8 cellular contexts compared by ENCODE assay signal in genomic region chr21:36330904-36331303, GRCh38. TPM values are rescaled to one million over a fixed set of nuclear protein-coding genes. Genes with fewer than 3 reads are reported as not detected.
DNase-seq lines count a peak whose midpoint lies in the region; ATAC-seq and TF ChIP-seq lines count a peak whose summit lies in the region.

No MANE protein-coding gene starts in this region.

- H3K4me1 ChIP-seq in effector memory CD4-positive, alpha-beta T cell (ENCODE audit: control insufficient read depth, insufficient read depth, low read length, poor library complexity, severe bottlenecking), result peaks cover 20% of the 10 kb centered on the region
- peaks cover 32% of the 10 kb centered on the region for H3K4me1 ChIP-seq in upper lobe of right lung

- no peak overlapping the region for H3K27ac ChIP-seq in WERI-Rb-1
- H3K27ac ChIP-seq in effector memory CD4-positive, alpha-beta T cell (ENCODE audit: insufficient read depth, low read length, poor library complexity, severe bottlenecking), result no peak overlapping the region
- H3K27ac ChIP-seq in upper lobe of right lung, result no peak overlapping the region

- H3K27me3 ChIP-seq in WERI-Rb-1 (ENCODE audit: insufficient read depth, low read depth, severe bottlenecking) (no peaks in the 10 kb centered on the region), upper lobe of right lung (no peaks in the 10 kb centered on the region)
- H3K27me3 ChIP-seq in effector memory CD4-positive, alpha-beta T cell (replicated peaks; ENCODE audit: control insufficient read depth, insufficient read depth, low read length, poor library complexity, severe bottlenecking), result no peaks in the 10 kb centered on the region

- H3K4me3 ChIP-seq in WERI-Rb-1 (ENCODE audit: low read depth, low read length) (no peak overlapping the region), upper lobe of right lung (no peak overlapping the region)
- H3K4me3 ChIP-seq in effector memory CD4-positive, alpha-beta T cell (ENCODE audit: insufficient read depth, low read depth, low read length, poor library complexity, severe bottlenecking), result no peak overlapping the region

- H3K9me3 ChIP-seq in WERI-Rb-1 (ENCODE audit: severe bottlenecking) (no peaks in the 10 kb centered on the region), upper lobe of right lung (no peaks in the 10 kb centered on the region)
- H3K9me3 ChIP-seq in effector memory CD4-positive, alpha-beta T cell (ENCODE audit: control insufficient read depth, low read length), result no peaks in the 10 kb centered on the region

- intact Hi-C loops in upper lobe of right lung (cut with DNase I) (no loop called here), posterior vena cava (cut with DNase I) (loop anchor here in 1 of 2 donors (5.0 kb wide), 1 partner anchor 189 kb away; no protein-coding TSS in a partner anchor)

- ATAC-seq in GM18861 (IDR thresholded peaks at IDR 0.05; ENCODE audit: unreplicated experiment), result peak; percentile 57
- peak; percentile 90 for ATAC-seq in upper lobe of right lung

- peak; percentile 88 for TF ChIP-seq CTCF in WERI-Rb-1 (IDR thresholded peaks at IDR 0.05; ENCODE audit: low read depth, low read length)
- peak; percentile 66 for TF ChIP-seq CTCF in upper lobe of right lung (IDR thresholded peaks at IDR 0.05)

- H3K36me3 ChIP-seq in WERI-Rb-1, result peaks cover 35% of the 10 kb centered on the region
- H3K36me3 ChIP-seq in effector memory CD4-positive, alpha-beta T cell (ENCODE audit: control insufficient read depth, insufficient read depth, low read length), result peaks cover 11% of the 10 kb centered on the region
- H3K36me3 ChIP-seq in upper lobe of right lung, result peaks cover 20% of the 10 kb centered on the region

- DNase-seq in AML-193 (lab: John Stamatoyannopoulos, UW) (peak; percentile 53 to 61), NCI-H1694 (lab: John Stamatoyannopoulos, UW) (peak; percentile 55), WERI-Rb-1 (peak; percentile 65), midbrain (lab: John Stamatoyannopoulos, UW) (peak; percentile 41), upper lobe of right lung (no peak), posterior vena cava (ENCODE audit: low spot score) (no peak)
- peak in 2 of 3 donors; percentile 23 to 29 for DNase-seq in effector memory CD4-positive, alpha-beta T cell

RNA-seq across cellular contexts. Expression of gene MORC3, which starts 10.9 kb away (rescaled TPM):
- total RNA-seq in upper lobe of right lung (32.3 TPM), posterior vena cava (10 to 100 TPM; 32.7 to 39.3 TPM)

RNA-seq across cellular contexts. Expression of gene CHAF1B, which starts 54.3 kb away (rescaled TPM):
- total RNA-seq in upper lobe of right lung (0.67 TPM), posterior vena cava (1 to 10 TPM; 1.2 to 1.9 TPM)

Comparison
In these comparisons a context has a peak if more than half of its experiments do, and no peak if none do; other contexts are left out.
1. DNase-seq: peak in AML-193 (2 of 2), NCI-H1694 (single experiment), WERI-Rb-1 (single experiment), effector memory CD4-positive, alpha-beta T cell (2 of 3) and midbrain (single experiment); none in upper lobe of right lung (single experiment) and posterior vena cava (single experiment).